25 cellular contexts compared by ENCODE assay signal in genomic region chr4:148405161-148405893, GRCh38. TPM values are rescaled to one million over a fixed set of nuclear protein-coding genes. Genes with fewer than 3 reads are reported as not detected.
DNase-seq lines count a peak whose midpoint lies in the region; ATAC-seq, FAIRE-seq and TF ChIP-seq lines count a peak whose summit lies in the region.
"Had no signal": no experiment of that assay in that cellular context is flagged by ENCODE, and none has a peak within 500 bp of the region (broad histone marks: within the 10 kb centered on the region; RNA-seq: fewer than 3 reads in every experiment).

No MANE protein-coding gene starts in this region.

- CTCF ChIA-PET in H1 (lab: Charles Lee; ENCODE audit: partially characterized antibody), result no interaction called here
- CTCF ChIA-PET in activated CD8-positive, alpha-beta memory T cell treated with anti-CD3 and anti-CD28 coated beads, Interleukin-2, amount 10 ng/mL, durations not matched to agents 7 days and 5 days (lab: Charles Lee), result no interaction called here

- 91% methylated on average over 5 of the region's 5 CpGs; no CpG with 5 or more reads in 1 of the 2 experiments for WGBS in H1 (ENCODE audit: extremely low coverage in 1 of 2, insufficient coverage in 1 of 2, insufficient read length in 1 of 2, insufficient replicate concordance in 2 of 2, low coverage in 1 of 2, low lambda C conversion rate in 2 of 2, missing lambda C conversion rate in 1 of 2), 2 experiments

- no peak overlapping the region for H3K4ac ChIP-seq in H1 (replicated peaks; ENCODE audit: insufficient read length, low read depth, low read length)

- intact Hi-C loops in lower lobe of right lung (cut with DNase I), result no loop called here
- intact Hi-C loops in posterior vena cava (cut with DNase I), result no loop called here
- intact Hi-C loops in upper lobe of right lung (cut with DNase I), result no loop called here

- FAIRE-seq in H1 (lab: Jason Lieb, UNC), result peak; percentile 36
- FAIRE-seq: A204.1, D721Med had no signal

- no peak overlapping the region for H3K4me3 ChIP-seq in H1 (ENCODE audit: extremely low read depth in 1 of 4, insufficient read depth in 2 of 4, low read depth in 3 of 4, low read length in 4 of 4)
- no peak overlapping the region for H3K4me3 ChIP-seq in lower lobe of right lung
- no peak overlapping the region for H3K4me3 ChIP-seq in upper lobe of right lung
- H3K4me3 ChIP-seq: BLaER1, GM23248, MG63, SJCRH30 had no signal

- H3K4me1 Mint-ChIP-seq in activated CD8-positive, alpha-beta memory T cell treated with anti-CD3 and anti-CD28 coated beads, Interleukin-2, amount 10 ng/mL, durations not matched to agents 7 days and 5 days, result no peaks in the 10 kb centered on the region

- no peaks in the 10 kb centered on the region for H3K79me2 ChIP-seq in H1 (ENCODE audit: control insufficient read depth in 1 of 2, insufficient read depth in 2 of 2, low read length in 2 of 2)

- no peaks in the 10 kb centered on the region for H3K9me3 ChIP-seq in H1 (ENCODE audit: insufficient read depth in 2 of 2, low read depth in 1 of 2, low read length in 1 of 2)
- H3K9me3 ChIP-seq in lower lobe of right lung, result no peaks in the 10 kb centered on the region
- no peaks in the 10 kb centered on the region for H3K9me3 ChIP-seq in upper lobe of right lung
- H3K9me3 ChIP-seq: BLaER1, MG63, SJCRH30 had no signal

- no peak for TF ChIP-seq EP300 in H1 (IDR thresholded peaks at IDR 0.05; ENCODE audit: borderline replicate concordance in 1 of 2, low read depth in 2 of 2, low read length in 2 of 2)

- POLR2A ChIA-PET in H1 (lab: Charles Lee; ENCODE audit: partially characterized antibody), result no interaction called here

- no peak overlapping the region for H3K4me3 Mint-ChIP-seq in activated CD8-positive, alpha-beta memory T cell treated with anti-CD3 and anti-CD28 coated beads, Interleukin-2, amount 10 ng/mL, durations not matched to agents 7 days and 5 days
- H3K4me3 Mint-ChIP-seq: CD4-positive, CD25-positive, alpha-beta regulatory T cell; H9 had no signal

- TF ChIP-seq CTCF in H1 (IDR thresholded peaks at IDR 0.05; ENCODE audit: control extremely low read depth in 1 of 3, insufficient read depth in 1 of 3, low read depth in 1 of 3, low read length in 3 of 3) (no peak), lower lobe of right lung (IDR thresholded peaks at IDR 0.05) (no peak), upper lobe of right lung (IDR thresholded peaks at IDR 0.05) (no peak)

- H3K9ac ChIP-seq in H1 (replicated peaks in 1 of 4; ENCODE audit: extremely low read depth in 1 of 4, low read depth in 3 of 4, low read length in 3 of 4), result no peak overlapping the region
- H3K9ac ChIP-seq: BLaER1, GM23248 had no signal

- ATAC-seq in lower lobe of right lung (peak; percentile 92 to 95), upper lobe of right lung (peak; percentile 91)
- no peak for ATAC-seq in activated CD8-positive, alpha-beta memory T cell treated with anti-CD3 and anti-CD28 coated beads, Interleukin-2, amount 10 ng/mL, durations not matched to agents 7 days and 5 days
- no peak for ATAC-seq in activated naive CD4-positive, alpha-beta T cell treated with anti-CD3 and anti-CD28 coated beads, Interleukin-2, amount 50 U/mL, for 72 hours
- ATAC-seq: PC-3 had no signal

- H3K9me3 Mint-ChIP-seq in activated CD8-positive, alpha-beta memory T cell treated with anti-CD3 and anti-CD28 coated beads, Interleukin-2, amount 10 ng/mL, durations not matched to agents 7 days and 5 days (ENCODE audit: low read depth), result no peaks in the 10 kb centered on the region
- H3K9me3 Mint-ChIP-seq in activated naive CD4-positive, alpha-beta T cell treated with anti-CD3 and anti-CD28 coated beads, Interleukin-2, amount 50 U/mL, for 72 hours, result no peaks in the 10 kb centered on the region
- H3K9me3 Mint-ChIP-seq: CD4-positive, CD25-positive, alpha-beta regulatory T cell; H9 had no signal

- no peaks in the 10 kb centered on the region for H4K20me1 ChIP-seq in H1 (replicated peaks in 1 of 2; ENCODE audit: control insufficient read depth in 1 of 2, insufficient read depth in 2 of 2, low read length in 2 of 2)
- H4K20me1 ChIP-seq: BLaER1 had no signal

- no peaks in the 10 kb centered on the region for H3K79me1 ChIP-seq in H1 (ENCODE audit: low read depth, low read length)

- no peak overlapping the region for H4K91ac ChIP-seq in H1 (replicated peaks; ENCODE audit: insufficient read length, low read length)

- H2BK15ac ChIP-seq in H1 (ENCODE audit: low read length), result no peak overlapping the region

- H2BK12ac ChIP-seq in H1 (ENCODE audit: low read depth, low read length), result no peak overlapping the region

- H3K14ac ChIP-seq in H1 (ENCODE audit: insufficient read length), result no peak overlapping the region

- no peak overlapping the region for H3K56ac ChIP-seq in H1 (replicated peaks; ENCODE audit: insufficient read length, low read depth, low read length)

- H3K36me3 Mint-ChIP-seq in activated CD8-positive, alpha-beta memory T cell treated with anti-CD3 and anti-CD28 coated beads, Interleukin-2, amount 10 ng/mL, durations not matched to agents 7 days and 5 days, result no peaks in the 10 kb centered on the region
- no peaks in the 10 kb centered on the region for H3K36me3 Mint-ChIP-seq in activated naive CD4-positive, alpha-beta T cell treated with anti-CD3 and anti-CD28 coated beads, Interleukin-2, amount 50 U/mL, for 72 hours

- H2AK5ac ChIP-seq in H1 (ENCODE audit: low read depth, low read length), result no peak overlapping the region

- H3K36me3 ChIP-seq in H1 (ENCODE audit: control insufficient read depth in 2 of 4, insufficient read depth in 4 of 4, low read length in 3 of 4) (no peaks in the 10 kb centered on the region), lower lobe of right lung (no peaks in the 10 kb centered on the region), upper lobe of right lung (no peaks in the 10 kb centered on the region)
- H3K36me3 ChIP-seq: BLaER1, MG63, SJCRH30 had no signal

- no peaks in the 10 kb centered on the region for H3K27me3 Mint-ChIP-seq in activated CD8-positive, alpha-beta memory T cell treated with anti-CD3 and anti-CD28 coated beads, Interleukin-2, amount 10 ng/mL, durations not matched to agents 7 days and 5 days
- H3K27me3 Mint-ChIP-seq: CD4-positive, CD25-positive, alpha-beta regulatory T cell had no signal

- H4K8ac ChIP-seq in H1 (ENCODE audit: extremely low read depth, insufficient read depth, low read length), result no peak overlapping the region

- H2AFZ ChIP-seq in H1 (ENCODE audit: low read length), result no peak overlapping the region
- H2AFZ ChIP-seq: GM23248 had no signal

- H2BK20ac ChIP-seq in H1 (ENCODE audit: low read length), result no peak overlapping the region

- H3K23ac ChIP-seq in H1 (ENCODE audit: insufficient read length), result no peak overlapping the region

- H2BK5ac ChIP-seq in H1 (ENCODE audit: low read depth, low read length), result no peak overlapping the region

- H2BK120ac ChIP-seq in H1 (replicated peaks; ENCODE audit: low read depth, low read length), result no peak overlapping the region

- DNase-seq in H1 (ENCODE audit: low read depth in 1 of 2, low spot score in 2 of 2), result no peak
- DNase-seq in lower lobe of right lung, result peak; percentile 48
- peak; percentile 35 for DNase-seq in posterior vena cava (ENCODE audit: low spot score)
- no peak for DNase-seq in upper lobe of right lung
- DNase-seq in activated CD8-positive, alpha-beta memory T cell treated with anti-CD3 and anti-CD28 coated beads, Interleukin-2, amount 10 ng/mL, durations not matched to agents 7 days and 5 days, result no peak
- no peak for DNase-seq in activated naive CD4-positive, alpha-beta T cell treated with anti-CD3 and anti-CD28 coated beads, Interleukin-2, amount 50 U/mL, for 72 hours (ENCODE audit: low spot score in 2 of 2)
- no peak for DNase-seq in SHP77 (lab: John Stamatoyannopoulos, UW)
- DNase-seq: CD4-positive, CD25-positive, alpha-beta regulatory T cell; GM23248; H9; IMR-90; KG1; MG63; NCI-H1105 treated with DMSO at 0.1 percent for 48 hours; NCI-H2029; NCI-H446; NCI-H524 treated with DMSO at 0.1 percent for 48 hours; NCI-H774; NK-92 treated with Interleukin-12 subunit alpha and Interleukin-12 subunit beta, amount 100 ng/mL, for 24 hours; PC-3; SJCRH30 had no signal

- no peak overlapping the region for H4K5ac ChIP-seq in H1 (ENCODE audit: insufficient read length, low read depth, low read length)

- no peak overlapping the region for H3K4me2 ChIP-seq in H1 (ENCODE audit: insufficient read depth in 1 of 2, low read depth in 2 of 2, low read length in 2 of 2)
- H3K4me2 ChIP-seq: BLaER1 had no signal

- H3K4me1 ChIP-seq in H1 (replicated peaks in 1 of 4; ENCODE audit: control insufficient read depth in 3 of 4, insufficient read depth in 4 of 4, low read length in 3 of 4), result peaks cover 0 to 3% (median 0%) of the 10 kb centered on the region in 4 experiments; a peak in 1 of 7 replicates
- H3K4me1 ChIP-seq in lower lobe of right lung, result no peaks in the 10 kb centered on the region
- no peaks in the 10 kb centered on the region for H3K4me1 ChIP-seq in upper lobe of right lung
- H3K4me1 ChIP-seq: BLaER1, SJCRH30 had no signal

- no peak overlapping the region for H3K18ac ChIP-seq in H1 (ENCODE audit: extremely low read depth, low read length)

- no peaks in the 10 kb centered on the region for H3K23me2 ChIP-seq in H1 (ENCODE audit: low read depth, low read length)

- no peak overlapping the region for H3K27ac ChIP-seq in H1 (ENCODE audit: low read depth, low read length)
- peak overlapping the region; percentile 40 for H3K27ac ChIP-seq in lower lobe of right lung
- H3K27ac ChIP-seq in upper lobe of right lung, result no peak overlapping the region
- H3K27ac ChIP-seq: BLaER1, GM23248, SJCRH30 had no signal

- TF ChIP-seq RAD21 in H1 (IDR thresholded peaks at IDR 0.05 in 1 of 2, conservative IDR thresholded peaks at IDR 0.05 in 1 of 2; ENCODE audit: low read depth in 2 of 2, low read length in 2 of 2), result no peak

- H3K27me3 ChIP-seq in H1 (replicated peaks in 1 of 4; ENCODE audit: control insufficient read depth in 3 of 4, extremely low read depth in 1 of 4, insufficient read depth in 3 of 4, low read length in 3 of 4), result no peaks in the 10 kb centered on the region
- no peaks in the 10 kb centered on the region for H3K27me3 ChIP-seq in lower lobe of right lung (ENCODE audit: low read depth)
- H3K27me3 ChIP-seq in upper lobe of right lung, result no peaks in the 10 kb centered on the region
- H3K27me3 ChIP-seq: BLaER1, MG63, SJCRH30 had no signal

- TF ChIP-seq POLR2A in H1 (IDR thresholded peaks at IDR 0.05; ENCODE audit: control extremely low read depth in 1 of 2, low read depth in 2 of 2, low read length in 2 of 2), result no peak

- no peak overlapping the region for H3K27ac Mint-ChIP-seq in activated CD8-positive, alpha-beta memory T cell treated with anti-CD3 and anti-CD28 coated beads, Interleukin-2, amount 10 ng/mL, durations not matched to agents 7 days and 5 days
- H3K27ac Mint-ChIP-seq in activated naive CD4-positive, alpha-beta T cell treated with anti-CD3 and anti-CD28 coated beads, Interleukin-2, amount 50 U/mL, for 72 hours, result no peak overlapping the region

RNA-seq across cellular contexts. Expression of gene NR3C2, which starts 36.9 kb away (rescaled TPM):
- 3.0 and 3.9 TPM in 2 replicates for total RNA-seq in H1 (2021; fragmentation: NEBNext Ultra II Directional; extraction: Animal tissue kit (Norgen Biotek cat#: 25700))
- 0.80 and 1.0 TPM in 2 replicates for polyA plus RNA-seq in H1 (2011; rRNA removed)
- polyA plus RNA-seq in H1 (2011; cell fraction: cytosol; rRNA removed), result 1.5 TPM
- 2.2 TPM for polyA plus RNA-seq in H1 (2011; cell fraction: nucleus; rRNA removed)
- polyA plus RNA-seq in H1 (2012, experiment 1 of 2), result 0.61 to 2.4 TPM (median 0.78 TPM) in 4 replicates
- polyA plus RNA-seq in H1 (2012, experiment 2 of 2), result 0.05 TPM
- polyA plus RNA-seq in H1 (2013, experiment 1 of 2), result 0.63 TPM
- 1.2 TPM for polyA plus RNA-seq in H1 (2013, experiment 2 of 2)
- polyA minus RNA-seq in H1 (2011; rRNA and poly(A)+ RNA removed), result 8.8 and 9.2 TPM in 2 replicates
- 2.0 TPM for polyA minus RNA-seq in H1 (2011; cell fraction: cytosol; rRNA and poly(A)+ RNA removed)
- 21.3 TPM for polyA minus RNA-seq in H1 (2011; cell fraction: nucleus; rRNA and poly(A)+ RNA removed)
- total RNA-seq in lower lobe of right lung (31.4 TPM), posterior vena cava (10 to 100 TPM; 10.0 to 11.2 TPM), upper lobe of right lung (25.9 TPM)
- total RNA-seq in activated CD8-positive, alpha-beta memory T cell treated with anti-CD3 and anti-CD28 coated beads, Interleukin-2, amount 10 ng/mL, durations not matched to agents 7 days and 5 days, result 1 to 10 TPM; 2.2 to 9.0 TPM
- total RNA-seq in activated naive CD4-positive, alpha-beta T cell treated with anti-CD3 and anti-CD28 coated beads, Interleukin-2, amount 50 U/mL, for 72 hours, result 1 to 10 TPM; 6.0 to 7.1 TPM
- total RNA-seq: G401, GM23248 had no signal

Comparison
In these comparisons a context has a peak if more than half of its experiments do, and no peak if none do; other contexts are left out.
1. DNase-seq: peak in lower lobe of right lung (single experiment) and posterior vena cava (single experiment); none in H1 (0 of 2), upper lobe of right lung (single experiment), activated CD8-positive, alpha-beta memory T cell treated with anti-CD3 and anti-CD28 coated beads, Interleukin-2, amount 10 ng/mL, durations not matched to agents 7 days and 5 days (single experiment), activated naive CD4-positive, alpha-beta T cell treated with anti-CD3 and anti-CD28 coated beads, Interleukin-2, amount 50 U/mL, for 72 hours (0 of 2) and SHP77 (0 of 2).
2. ATAC-seq: peak in lower lobe of right lung (2 of 2) and upper lobe of right lung (single experiment); none in activated CD8-positive, alpha-beta memory T cell treated with anti-CD3 and anti-CD28 coated beads, Interleukin-2, amount 10 ng/mL, durations not matched to agents 7 days and 5 days (single experiment) and activated naive CD4-positive, alpha-beta T cell treated with anti-CD3 and anti-CD28 coated beads, Interleukin-2, amount 50 U/mL, for 72 hours (0 of 2).